Comparison of ENCODE assay signal across 8 cellular contexts in genomic region chr1:94713472-94714141, GRCh38.
DNase-seq lines count a peak whose midpoint lies in the region; ATAC-seq and TF ChIP-seq lines count a peak whose summit lies in the region.

No MANE protein-coding gene starts in this region.

- peak; percentile 83 for ATAC-seq in GM21737 (IDR thresholded peaks at IDR 0.05; ENCODE audit: unreplicated experiment)

- H3K27me3 ChIP-seq in ascending aorta: no peaks in the 10 kb centered on the region
- H3K27me3 ChIP-seq in thyroid gland: no peaks in the 10 kb centered on the region

- H3K4me1 ChIP-seq in ES-I3 (ENCODE audit: insufficient read depth, low read length) (peaks cover 15% of the 10 kb centered on the region), ascending aorta (no peaks in the 10 kb centered on the region), thyroid gland (no peaks in the 10 kb centered on the region)

- H3K9me3 ChIP-seq in ES-I3 (ENCODE audit: control insufficient read depth, insufficient read depth, low read length) (no peaks in the 10 kb centered on the region), ascending aorta (no peaks in the 10 kb centered on the region), thyroid gland (no peaks in the 10 kb centered on the region)

- H3K36me3 ChIP-seq in ES-I3 (ENCODE audit: insufficient read depth, low read length): no peaks in the 10 kb centered on the region
- H3K36me3 ChIP-seq in ascending aorta: no peaks in the 10 kb centered on the region
- no peaks in the 10 kb centered on the region for H3K36me3 ChIP-seq in thyroid gland

- TF ChIP-seq CTCF in ascending aorta (IDR thresholded peaks at IDR 0.05) (no peak), thyroid gland (IDR thresholded peaks at IDR 0.05) (no peak)

- WGBS in thyroid gland, 2 donors: 62 to 65% methylated on average over 7 of the region's 7 CpGs

- no peak for TF ChIP-seq POLR2A in thyroid gland (IDR thresholded peaks at IDR 0.05)

- intact Hi-C loops in ascending aorta (cut with DNase I) (no loop called here), thyroid gland (cut with DNase I) (no loop called here)

- H3K27ac ChIP-seq in ascending aorta: no peak overlapping the region
- no peak overlapping the region for H3K27ac ChIP-seq in thyroid gland

- H3K9ac ChIP-seq in ES-I3 (ENCODE audit: low read depth, low read length): 0 out of 2 replicates have a peak overlapping the region, but pooled peaks have one; percentile 5

- no peak overlapping the region for H3K4me3 ChIP-seq in ascending aorta
- no peak overlapping the region for H3K4me3 ChIP-seq in thyroid gland (replicated peaks in 1 of 3)

- DNase-seq in HuH-7.5 (ENCODE audit: low spot score): peak; percentile 38
- peak; percentile 73 to 84 for DNase-seq in ascending aorta (ENCODE audit: low spot score in 2 of 2)
- peak; percentile 98 for DNase-seq in iris pigment epithelial cell (ENCODE audit: low read depth)
- peak; percentile 39 to 43 for DNase-seq in thyroid gland
- DNase-seq in stimulated activated CD4-positive, alpha-beta T cell treated with anti-CD3 and anti-CD28 coated beads, Interleukin-1b, Interleukin-23, amount 100 ng/mL, for 48 hours: no peak
- DNase-seq in stimulated activated CD4-positive, alpha-beta T cell treated with anti-CD3 and anti-CD28 coated beads, Interleukin-2, amount 100 ng/mL, for 48 hours: no peak

Comparison
In these comparisons a context has a peak if more than half of its experiments do, and no peak if none do; other contexts are left out.
1. DNase-seq: peak in HuH-7.5 (single experiment), ascending aorta (2 of 2), iris pigment epithelial cell (single experiment) and thyroid gland (2 of 2); none in stimulated activated CD4-positive, alpha-beta T cell treated with anti-CD3 and anti-CD28 coated beads, Interleukin-1b, Interleukin-23, amount 100 ng/mL, for 48 hours (single experiment) and stimulated activated CD4-positive, alpha-beta T cell treated with anti-CD3 and anti-CD28 coated beads, Interleukin-2, amount 100 ng/mL, for 48 hours (0 of 2).